Comparison of ENCODE assay signal across 1 cellular context in genomic region chr15:37518436-37518835, GRCh38.
TF ChIP-seq lines count a peak whose summit lies in the region.

No MANE protein-coding gene starts in this region.

TF ChIP-seq in H1, 55 proteins besides CTCF, POLR2A, EP300 and RAD21:
- TF ChIP-seq TAF1 (IDR thresholded peaks at IDR 0.05; ENCODE audit: low read depth, low read length) (no peak), CEBPB (IDR thresholded peaks at IDR 0.05; ENCODE audit: low read depth, low read length) (peak; percentile 61; the same call in 1 of the 2 replicates)
